1 cellular context compared by ENCODE assay signal in genomic region chr22:28930357-28931007, GRCh38.
TF ChIP-seq lines count a peak whose summit lies in the region.

No MANE protein-coding gene starts in this region.

TF ChIP-seq in GM12878, 131 proteins besides CTCF, POLR2A, EP300 and RAD21 (continued from another document):
- TF ChIP-seq ZNF592 (IDR thresholded peaks at IDR 0.05), result no peak
